In the genomic region with DNA sequence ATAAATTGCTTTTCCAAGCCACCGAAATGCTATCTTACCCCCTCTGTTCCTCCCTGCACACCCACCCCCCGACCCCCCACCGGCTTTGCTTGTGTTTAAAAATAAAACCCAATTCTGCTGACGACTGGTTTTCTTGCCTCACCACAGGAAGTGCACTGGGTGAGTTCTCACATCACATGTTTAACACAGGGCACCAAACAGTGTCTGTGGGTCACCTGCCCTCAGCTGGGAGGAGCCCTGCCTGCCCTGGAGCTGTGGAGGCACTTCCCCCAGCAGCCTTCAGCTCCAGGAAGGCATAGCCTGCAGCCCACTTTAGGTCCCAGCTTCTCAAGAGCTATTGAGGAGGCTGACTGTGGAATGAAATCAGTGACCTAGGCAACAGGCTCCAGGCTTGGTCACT, we compare ENCODE assay signal across 9 cellular contexts. TPM values are rescaled to one million over a fixed set of nuclear protein-coding genes. Genes with fewer than 3 reads are reported as not detected.
DNase-seq lines count a peak whose midpoint lies in the region; ATAC-seq and TF ChIP-seq lines count a peak whose summit lies in the region.
"Had no signal": no experiment of that assay in that cellular context is flagged by ENCODE, and none has a peak within 500 bp of the region (broad histone marks: within the 10 kb centered on the region; RNA-seq: fewer than 3 reads in every experiment).

No MANE protein-coding gene starts in this region.

- H3K27ac ChIP-seq in heart right ventricle: no peak overlapping the region

- H3K9me3 Mint-ChIP-seq in activated naive CD4-positive, alpha-beta T cell treated with anti-CD3 and anti-CD28 coated beads for 36 hours: no peaks in the 10 kb centered on the region

- CTCF ChIA-PET in activated naive CD4-positive, alpha-beta T cell treated with anti-CD3 and anti-CD28 coated beads for 36 hours (lab: Charles Lee): interaction anchor here (1.4 to 1.7 kb wide), 2 partner anchors 52 to 154 kb away, joined by 3 to 4 read pairs; a partner anchor contains a TSS

- no peak overlapping the region for H3K4me3 Mint-ChIP-seq in activated naive CD4-positive, alpha-beta T cell treated with anti-CD3 and anti-CD28 coated beads for 36 hours

- H3K9me3 ChIP-seq in heart right ventricle: no peaks in the 10 kb centered on the region

- H3K4me1 ChIP-seq in heart right ventricle: peaks cover 0 to 8% (median 0%) of the 10 kb centered on the region in 9 donors

- DNase-seq in left ventricle myocardium superior (peak; percentile 20), heart right ventricle (no peak), NB4 (ENCODE audit: low read depth) (peak; percentile 62), GOT3 (lab: John Stamatoyannopoulos, UW) (no peak), omental fat pad (ENCODE audit: low spot score) (no peak)
- DNase-seq in activated naive CD4-positive, alpha-beta T cell treated with anti-CD3 and anti-CD28 coated beads for 36 hours: peak; percentile 62
- peak; percentile 33 for DNase-seq in stimulated activated naive CD8-positive, alpha-beta T cell treated with anti-CD3 and anti-CD28 coated beads, Interleukin-15, Interleukin-2, amounts not matched to agents 100 U/mL and 50 U/mL, for 24 hours

- peaks cover 0 to 52% (median 8%) of the 10 kb centered on the region in 7 donors for H3K27me3 ChIP-seq in heart right ventricle

- no peak for ATAC-seq in left ventricle myocardium superior
- ATAC-seq in heart right ventricle: no peak
- peak; percentile 98 for ATAC-seq in HG02759 (IDR thresholded peaks at IDR 0.05; ENCODE audit: unreplicated experiment)
- peak; percentile 87 for ATAC-seq in stimulated activated naive CD8-positive, alpha-beta T cell treated with anti-CD3 and anti-CD28 coated beads, Interleukin-15, Interleukin-2, amounts not matched to agents 100 U/mL and 50 U/mL, for 24 hours
- ATAC-seq in omental fat pad (ENCODE audit: low FRiP score): no peak

- H3K4me3 ChIP-seq in heart right ventricle (no peak overlapping the region), NB4 (ENCODE audit: low read depth, low read length) (no peak overlapping the region)

- H3K36me3 ChIP-seq in heart right ventricle: no peaks in the 10 kb centered on the region

- intact Hi-C loops in left ventricle myocardium superior (cut with micrococcal nuclease): no loop called here
- intact Hi-C loops in heart right ventricle (cut with DNase I): no loop called here
- intact Hi-C loops in activated naive CD4-positive, alpha-beta T cell treated with anti-CD3 and anti-CD28 coated beads for 36 hours (cut with micrococcal nuclease): loop anchor here (5.0 kb wide), 1 partner anchor 35 kb away; no protein-coding TSS in a partner anchor

- H3K27ac Mint-ChIP-seq in activated naive CD4-positive, alpha-beta T cell treated with anti-CD3 and anti-CD28 coated beads for 36 hours: no peak overlapping the region

- no peak for TF ChIP-seq POLR2A in NB4 (IDR thresholded peaks at IDR 0.05; ENCODE audit: extremely low read depth, insufficient read length)

- H3K36me3 Mint-ChIP-seq in activated naive CD4-positive, alpha-beta T cell treated with anti-CD3 and anti-CD28 coated beads for 36 hours (ENCODE audit: low read depth): no peaks in the 10 kb centered on the region

- WGBS in heart right ventricle, 2 donors: 4 to 9% methylated on average over 4 of the region's 4 CpGs

- H3K4me1 Mint-ChIP-seq in activated naive CD4-positive, alpha-beta T cell treated with anti-CD3 and anti-CD28 coated beads for 36 hours (ENCODE audit: low read depth): peaks cover 13% of the 10 kb centered on the region

- no peaks in the 10 kb centered on the region for H3K27me3 Mint-ChIP-seq in activated naive CD4-positive, alpha-beta T cell treated with anti-CD3 and anti-CD28 coated beads for 36 hours (ENCODE audit: low read depth)

- TF ChIP-seq CTCF in heart right ventricle (IDR thresholded peaks at IDR 0.05): no peak
- no peak for TF ChIP-seq CTCF in NB4 (IDR thresholded peaks at IDR 0.05; ENCODE audit: low read depth, low read length)
- TF ChIP-seq CTCF in omental fat pad (IDR thresholded peaks at IDR 0.05): no peak

RNA-seq across cellular contexts. Expression of a gene that starts 8.8 kb away (rescaled TPM):
- total RNA-seq in left ventricle myocardium superior (0.72 TPM), heart right ventricle (1 to 10 TPM in 1 of 10 donors, under 1 TPM in 8, not detected in 1; 0.09 to 1.3 (median 0.33) TPM), omental fat pad (10 to 100 TPM in 1 of 4 donors, 1 to 10 TPM in 3; 1.1 to 12.0 (median 4.8) TPM)
- polyA plus RNA-seq in heart right ventricle: under 1 TPM; 0.15 to 0.16 TPM
- total RNA-seq in activated naive CD4-positive, alpha-beta T cell treated with anti-CD3 and anti-CD28 coated beads for 36 hours: not detected

RNA-seq across cellular contexts. Expression of a gene that starts 51.8 kb away (rescaled TPM):
- total RNA-seq in left ventricle myocardium superior (6.4 TPM), heart right ventricle (1 to 10 TPM; 5.2 to 8.5 (median 6.6) TPM), omental fat pad (10 to 100 TPM; 10.9 to 19.7 (median 11.5) TPM)
- 1 to 10 TPM; 1.8 to 2.5 TPM for polyA plus RNA-seq in heart right ventricle
- total RNA-seq in activated naive CD4-positive, alpha-beta T cell treated with anti-CD3 and anti-CD28 coated beads for 36 hours: 10 to 100 TPM; 12.1 to 12.6 TPM

RNA-seq across cellular contexts. Expression of a gene that starts 59.5 kb away (rescaled TPM):
- total RNA-seq in left ventricle myocardium superior (not detected), heart right ventricle (1 to 10 TPM in 2 of 10 donors, under 1 TPM in 6, not detected in 2; 0.11 to 4.6 (median 0.72) TPM), omental fat pad (not detected)
- polyA plus RNA-seq in heart right ventricle: not detected
- total RNA-seq in activated naive CD4-positive, alpha-beta T cell treated with anti-CD3 and anti-CD28 coated beads for 36 hours: not detected
- polyA plus RNA-seq: urinary bladder had no signal

Comparison
In these comparisons a context has a peak if more than half of its experiments do, and no peak if none do; other contexts are left out.
1. DNase-seq: peak in left ventricle myocardium superior (single experiment), NB4 (single experiment), activated naive CD4-positive, alpha-beta T cell treated with anti-CD3 and anti-CD28 coated beads for 36 hours (single experiment) and stimulated activated naive CD8-positive, alpha-beta T cell treated with anti-CD3 and anti-CD28 coated beads, Interleukin-15, Interleukin-2, amounts not matched to agents 100 U/mL and 50 U/mL, for 24 hours (single experiment); none in heart right ventricle (0 of 2), GOT3 (single experiment) and omental fat pad (single experiment).
2. ATAC-seq: peak in HG02759 (single experiment) and stimulated activated naive CD8-positive, alpha-beta T cell treated with anti-CD3 and anti-CD28 coated beads, Interleukin-15, Interleukin-2, amounts not matched to agents 100 U/mL and 50 U/mL, for 24 hours (single experiment); none in left ventricle myocardium superior (single experiment), heart right ventricle (0 of 8) and omental fat pad (single experiment).